In the genomic region with DNA sequence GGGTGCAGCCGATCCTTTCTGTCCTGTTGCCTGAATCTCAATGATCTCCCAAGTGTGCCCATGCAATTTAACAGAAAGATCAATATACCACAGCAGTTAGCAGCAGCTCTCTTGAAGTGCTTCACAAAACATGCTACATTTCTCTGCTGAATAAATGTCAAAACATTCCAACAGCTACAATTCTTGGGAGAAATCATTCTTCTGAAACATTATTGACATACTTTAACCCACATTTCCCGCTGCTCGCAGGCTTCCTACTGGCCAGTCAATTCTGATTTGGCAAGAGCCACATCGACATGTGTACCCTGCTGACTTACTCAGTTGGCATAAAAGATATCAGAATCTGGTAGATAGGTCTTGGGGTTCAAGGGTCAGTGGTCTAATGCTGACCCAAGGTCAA, we compare ENCODE assay signal across 25 cellular contexts.
"Had no signal": no experiment of that assay in that cellular context is flagged by ENCODE, and none has a peak within 500 bp of the region (broad histone marks: within the 10 kb centered on the region; RNA-seq: fewer than 3 reads in every experiment).

No MANE protein-coding gene starts in this region.

- ATAC-seq: activated CD4-positive, CD25-positive, alpha-beta regulatory T cell treated with anti-CD3 and anti-CD28 coated beads, Interleukin-2, amount 50 U/mL, for 24 hours; activated CD8-positive, alpha-beta memory T cell treated with anti-CD3 and anti-CD28 coated beads, Interleukin-2, amount 10 ng/mL, durations not matched to agents 7 days and 5 days; PC-3; SK-N-SH treated with all-trans-retinoic acid at 6 μM for 48 hours had no signal

- H3K4me3 Mint-ChIP-seq: activated CD8-positive, alpha-beta memory T cell treated with anti-CD3 and anti-CD28 coated beads, Interleukin-2, amount 10 ng/mL, durations not matched to agents 7 days and 5 days; activated naive CD4-positive, alpha-beta T cell treated with anti-CD3 and anti-CD28 coated beads, Interleukin-2, amount 50 U/mL, for 24 hours; activated T-cell treated with anti-CD3 and anti-CD28 coated beads, Interleukin-2, amount 50 U/mL, for 24 hours; activated T-helper 1 cell treated with anti-CD3 and anti-CD28 coated beads, Interleukin-12 subunit alpha, Interleukin-12 subunit beta, Interleukin-2, Interleukin-4 antibody, amounts not matched to agents 30 ng/mL and 10 ng/mL and 1 ng/mL, durations not matched to agents 14 hours and 24 hours and 36 hours; T-helper 1 cell treated with Interleukin-12 subunit alpha and Interleukin-12 subunit beta and Interleukin-4 antibody, amounts not matched to agents 30 μg/mL and 1 μg/mL, for 36 hours had no signal

- H3K4me3 ChIP-seq: cardiac muscle cell, SJSA1 had no signal

- H3K27me3 ChIP-seq: brain microvascular endothelial cell, cardiac muscle cell, SJSA1 had no signal

- H3K36me3 ChIP-seq: brain microvascular endothelial cell, cardiac muscle cell, SJSA1 had no signal

- H3K9me3 Mint-ChIP-seq: T-helper 1 cell treated with Interleukin-12 subunit alpha and Interleukin-12 subunit beta and Interleukin-4 antibody, amounts not matched to agents 30 μg/mL and 1 μg/mL, for 36 hours had no signal

- H3K27me3 Mint-ChIP-seq: activated CD8-positive, alpha-beta memory T cell treated with anti-CD3 and anti-CD28 coated beads, Interleukin-2, amount 10 ng/mL, durations not matched to agents 7 days and 5 days; activated naive CD4-positive, alpha-beta T cell treated with anti-CD3 and anti-CD28 coated beads, Interleukin-2, amount 50 U/mL, for 24 hours; activated T-cell treated with anti-CD3 and anti-CD28 coated beads, Interleukin-2, amount 50 U/mL, for 24 hours had no signal

- H3K36me3 Mint-ChIP-seq: activated CD8-positive, alpha-beta memory T cell treated with anti-CD3 and anti-CD28 coated beads, Interleukin-2, amount 10 ng/mL, durations not matched to agents 7 days and 5 days; activated naive CD4-positive, alpha-beta T cell treated with anti-CD3 and anti-CD28 coated beads, Interleukin-2, amount 50 U/mL, for 24 hours had no signal

- H3K4me1 Mint-ChIP-seq: activated CD8-positive, alpha-beta memory T cell treated with anti-CD3 and anti-CD28 coated beads, Interleukin-2, amount 10 ng/mL, durations not matched to agents 7 days and 5 days; activated naive CD4-positive, alpha-beta T cell treated with anti-CD3 and anti-CD28 coated beads, Interleukin-2, amount 50 U/mL, for 24 hours had no signal

- H3K27ac Mint-ChIP-seq: activated CD8-positive, alpha-beta memory T cell treated with anti-CD3 and anti-CD28 coated beads, Interleukin-2, amount 10 ng/mL, durations not matched to agents 7 days and 5 days; activated naive CD4-positive, alpha-beta T cell treated with anti-CD3 and anti-CD28 coated beads, Interleukin-2, amount 50 U/mL, for 24 hours; activated T-cell treated with anti-CD3 and anti-CD28 coated beads, Interleukin-2, amount 50 U/mL, for 24 hours; activated T-helper 1 cell treated with anti-CD3 and anti-CD28 coated beads, Interleukin-12 subunit alpha, Interleukin-12 subunit beta, Interleukin-2, Interleukin-4 antibody, amounts not matched to agents 30 ng/mL and 10 ng/mL and 1 ng/mL, durations not matched to agents 14 hours and 24 hours and 36 hours; T-helper 1 cell treated with Interleukin-12 subunit alpha and Interleukin-12 subunit beta and Interleukin-4 antibody, amounts not matched to agents 30 μg/mL and 1 μg/mL, for 36 hours had no signal

- DNase-seq: activated CD4-positive, alpha-beta T cell treated with anti-CD3 and anti-CD28 coated beads for 4 hours; activated CD4-positive, alpha-beta T cell treated with anti-CD3 and anti-CD28 coated beads, Interleukin-2, amount 50 U/mL, for 48 hours; activated CD8-positive, alpha-beta memory T cell treated with anti-CD3 and anti-CD28 coated beads, Interleukin-2, amount 10 ng/mL, durations not matched to agents 7 days and 5 days; activated effector memory CD4-positive, alpha-beta T cell treated with Interleukin-2 at 50 U/mL for 16 hours; activated naive CD4-positive, alpha-beta T cell; activated T-cell treated with anti-CD3 and anti-CD28 coated beads, Interleukin-2, amount 50 U/mL, for 24 hours; aorta; brain microvascular endothelial cell; Kasumi-1; KBM-7; NCI-H1048; NCI-H1417; NCI-H1694 treated with DMSO at 0.1 percent for 48 hours; NCI-H2081 treated with DMSO at 0.1 percent for 48 hours; NCI-H524; PC-3; SHP77; SW 1271 had no signal

- H3K4me1 ChIP-seq: SJSA1 had no signal

- H3K27ac ChIP-seq: brain microvascular endothelial cell, cardiac muscle cell, SJSA1 had no signal
